ENCODE assay signal across 22 cellular contexts in genomic region chr18:14914771-14915170, GRCh38.
DNase-seq lines count a peak whose midpoint lies in the region; ATAC-seq, FAIRE-seq and TF ChIP-seq lines count a peak whose summit lies in the region.
"Had no signal": no experiment of that assay in that cellular context is flagged by ENCODE, and none has a peak within 500 bp of the region (broad histone marks: within the 10 kb centered on the region; RNA-seq: fewer than 3 reads in every experiment).

No MANE protein-coding gene starts in this region.

- H4K8ac ChIP-seq in trophoblast cell (ENCODE audit: low read depth, low read length) = no peak overlapping the region

- H3K36me3 ChIP-seq in trophoblast cell (ENCODE audit: control insufficient read depth in 1 of 2, insufficient read depth in 2 of 2, low read length in 2 of 2) = no peaks in the 10 kb centered on the region
- H3K36me3 ChIP-seq in pancreas = no peaks in the 10 kb centered on the region
- H3K36me3 ChIP-seq: MG63, Peyer's patch had no signal

- no peak overlapping the region for H2AK5ac ChIP-seq in trophoblast cell (ENCODE audit: low read length)

- H3K27me3 ChIP-seq in trophoblast cell (ENCODE audit: insufficient read depth, low read length) (no peaks in the 10 kb centered on the region), pancreas (no peaks in the 10 kb centered on the region)
- H3K27me3 ChIP-seq: MG63, Peyer's patch had no signal

- no peak overlapping the region for H2BK5ac ChIP-seq in trophoblast cell (ENCODE audit: low read depth, low read length, poor library complexity)

- H2BK12ac ChIP-seq in trophoblast cell (ENCODE audit: low read length) = no peak overlapping the region

- no peak overlapping the region for H3K18ac ChIP-seq in trophoblast cell (ENCODE audit: low read length)

- H3K4me3 ChIP-seq in coronary artery (no peak overlapping the region), trophoblast cell (ENCODE audit: low read depth, low read length) (no peak overlapping the region), pancreas (no peak overlapping the region)
- H3K4me3 ChIP-seq: A549, MG63, Peyer's patch had no signal

- H3K79me2 ChIP-seq in trophoblast cell (ENCODE audit: control insufficient read depth, insufficient read depth, low read length, poor library complexity) = no peaks in the 10 kb centered on the region

- H2AFZ ChIP-seq in trophoblast cell (ENCODE audit: insufficient read depth, low read length, poor library complexity) = no peak overlapping the region

- DNase-seq in AG20443 (ENCODE audit: low spot score) (peak; percentile 43), HTR-8/SVneo (ENCODE audit: insufficient read length, low spot score) (no peak), coronary artery (ENCODE audit: low spot score) (peak; percentile 2), trophoblast cell (peak; percentile 30 to 80), pancreas (no peak)
- no peak for DNase-seq in activated CD8-positive, alpha-beta memory T cell treated with anti-CD3 and anti-CD28 coated beads, Interleukin-2, amount 50 U/mL, for 48 hours
- DNase-seq: C1 segment of cervical spinal cord; CD8-positive, alpha-beta memory T cell; DND-41; HFFc6; IMR-90; MG63; NCI-H1092; NCI-H1436 treated with DMSO at 0.1 percent for 48 hours; NCI-H2029; NCI-H2171; NCI-H526; Peyer's patch; Right ventricle myocardium superior; SW 1271 had no signal

- no peak overlapping the region for H3K4ac ChIP-seq in trophoblast cell (ENCODE audit: low read depth, low read length)

- H3K9ac ChIP-seq in trophoblast cell (ENCODE audit: low read length) = no peak overlapping the region

- no peaks in the 10 kb centered on the region for H3K79me1 ChIP-seq in trophoblast cell (ENCODE audit: low read length)

- no peak overlapping the region for H3K23ac ChIP-seq in trophoblast cell (ENCODE audit: low read length)

- TF ChIP-seq CTCF in coronary artery (IDR thresholded peaks at IDR 0.05) = no peak
- TF ChIP-seq CTCF in pancreas (IDR thresholded peaks at IDR 0.05) = no peak

- no peak overlapping the region for H2BK120ac ChIP-seq in trophoblast cell (ENCODE audit: insufficient read depth, low read length, poor library complexity)

- H3K14ac ChIP-seq in trophoblast cell (ENCODE audit: low read length) = no peak overlapping the region

- no peak overlapping the region for H4K91ac ChIP-seq in trophoblast cell (ENCODE audit: low read depth, low read length)

- H3K9me3 ChIP-seq in trophoblast cell (ENCODE audit: insufficient read depth, low read depth, low read length) (peaks cover 20% of the 10 kb centered on the region), pancreas (no peaks in the 10 kb centered on the region)
- H3K9me3 ChIP-seq: A549, MG63, Peyer's patch had no signal

- no peak overlapping the region for H3K4me2 ChIP-seq in trophoblast cell (ENCODE audit: low read length)
- H3K4me2 ChIP-seq: A549 had no signal

- H3K27ac ChIP-seq in coronary artery (no peak overlapping the region), trophoblast cell (ENCODE audit: low read depth, low read length) (no peak overlapping the region), pancreas (peak overlapping the region in 1 of 4 donors; percentile 1)
- H3K27ac ChIP-seq: A549, Peyer's patch had no signal

- peak; percentile 31 for FAIRE-seq in HTR-8/SVneo (lab: Jason Lieb, UNC)
- no peak for FAIRE-seq in pancreas (lab: Jason Lieb, UNC)
- FAIRE-seq: A549 had no signal

- no CpG with 5 or more reads among the region's 3 CpGs for WGBS in trophoblast cell (ENCODE audit: extremely low coverage, insufficient coverage, insufficient read length)
- 61 to 71% methylated on average over 3 of the region's 3 CpGs for WGBS in pancreas, 2 donors

- H3K4me1 ChIP-seq in trophoblast cell (ENCODE audit: control insufficient read depth in 1 of 2, insufficient read depth in 2 of 2, low read length in 2 of 2) (no peaks in the 10 kb centered on the region), pancreas (no peaks in the 10 kb centered on the region)
- H3K4me1 ChIP-seq: A549, Peyer's patch had no signal

- intact Hi-C loops in pancreas (cut with DNase I) = no loop called here

- no peak overlapping the region for H4K12ac ChIP-seq in trophoblast cell (ENCODE audit: low read depth, low read length)

- ATAC-seq in HG03469 (IDR thresholded peaks at IDR 0.05; ENCODE audit: unreplicated experiment) = no peak
- no peak for ATAC-seq in pancreas
- ATAC-seq: A549 had no signal

Comparison
In these comparisons a context has a peak if more than half of its experiments do, and no peak if none do; other contexts are left out.
1. DNase-seq: peak in AG20443 (single experiment), coronary artery (single experiment) and trophoblast cell (2 of 2); none in HTR-8/SVneo (single experiment), activated CD8-positive, alpha-beta memory T cell treated with anti-CD3 and anti-CD28 coated beads, Interleukin-2, amount 50 U/mL, for 48 hours (single experiment) and pancreas (0 of 6).